18 cellular contexts compared by ENCODE assay signal in genomic region chr6:126152346-126152745, GRCh38.
DNase-seq lines count a peak whose midpoint lies in the region; TF ChIP-seq lines count a peak whose summit lies in the region.
"Had no signal": no experiment of that assay in that cellular context is flagged by ENCODE, and none has a peak within 500 bp of the region (broad histone marks: within the 10 kb centered on the region; RNA-seq: fewer than 3 reads in every experiment).

No MANE protein-coding gene starts in this region.

- intact Hi-C loops in Caco-2 (cut with micrococcal nuclease; ENCODE audit: unreplicated experiment) = no loop called here
- intact Hi-C loops in CD4-positive, alpha-beta memory T cell (cut with micrococcal nuclease) = no loop called here

- no peak overlapping the region for H4K5ac ChIP-seq in H9 (ENCODE audit: insufficient read length, low read depth, low read length)

- H3K79me2 ChIP-seq in H9 (ENCODE audit: insufficient read depth, low read length) = no peaks in the 10 kb centered on the region
- no peaks in the 10 kb centered on the region for H3K79me2 ChIP-seq in neural progenitor cell (ENCODE audit: low read depth)

- H3K27ac Mint-ChIP-seq in Caco-2 (ENCODE audit: unreplicated experiment) (peak overlapping the region; percentile 20), H9 (peak overlapping the region in 2 of 3 experiments; percentile 5 to 42; a peak in 5 of 7 replicates), neural progenitor cell (no peak overlapping the region)
- no peak overlapping the region for H3K27ac Mint-ChIP-seq in CD4-positive, alpha-beta memory T cell
- H3K27ac Mint-ChIP-seq in activated T-cell treated with anti-CD3 and anti-CD28 coated beads, Interleukin-2, amount 50 U/mL, for 24 hours = no peak overlapping the region
- H3K27ac Mint-ChIP-seq: CD8-positive, alpha-beta T cell; HFFc6 had no signal

- H2BK12ac ChIP-seq in H9 (ENCODE audit: insufficient read length, low read depth, low read length) = no peak overlapping the region

- H3K4me1 ChIP-seq in Caco-2 (peaks cover 8% of the 10 kb centered on the region; the same call in 1 of the 2 replicates), H9 (ENCODE audit: insufficient read depth, low read length) (no peaks in the 10 kb centered on the region), neural progenitor cell (peaks cover 18% of the 10 kb centered on the region)
- no peaks in the 10 kb centered on the region for H3K4me1 ChIP-seq in CD4-positive, alpha-beta memory T cell (ENCODE audit: insufficient read depth, low read length)
- H3K4me1 ChIP-seq: A549 had no signal

- H3K36me3 ChIP-seq in Caco-2 (ENCODE audit: control insufficient read depth, insufficient read depth, low read length) (no peaks in the 10 kb centered on the region), neural progenitor cell (no peaks in the 10 kb centered on the region)
- H3K36me3 ChIP-seq in CD4-positive, alpha-beta memory T cell (ENCODE audit: insufficient read depth, low read length) = no peaks in the 10 kb centered on the region

- no peak overlapping the region for H3K27ac ChIP-seq in H9 (ENCODE audit: insufficient read length, low read depth, low read length)
- H3K27ac ChIP-seq in neural progenitor cell = peak overlapping the region; percentile 93
- H3K27ac ChIP-seq in CD4-positive, alpha-beta memory T cell (ENCODE audit: low read depth, low read length) = no peak overlapping the region
- H3K27ac ChIP-seq: 22Rv1, A549, C4-2B had no signal

- H3K23ac ChIP-seq in H9 (ENCODE audit: insufficient read length, low read depth, low read length) = no peak overlapping the region

- H3K4me1 Mint-ChIP-seq in Caco-2 (ENCODE audit: low read depth, unreplicated experiment) = peaks cover 16% of the 10 kb centered on the region
- peaks cover 8 to 11% of the 10 kb centered on the region in 2 experiments for H3K4me1 Mint-ChIP-seq in H9
- peaks cover 14% of the 10 kb centered on the region for H3K4me1 Mint-ChIP-seq in neural progenitor cell
- H3K4me1 Mint-ChIP-seq in CD4-positive, alpha-beta memory T cell = no peaks in the 10 kb centered on the region
- H3K4me1 Mint-ChIP-seq in activated T-cell treated with anti-CD3 and anti-CD28 coated beads, Interleukin-2, amount 50 U/mL, for 24 hours (ENCODE audit: low read depth) = peaks cover 2% of the 10 kb centered on the region

- H3K4me3 Mint-ChIP-seq in Caco-2 (ENCODE audit: unreplicated experiment) (no peak overlapping the region), H9 (no peak overlapping the region), neural progenitor cell (no peak overlapping the region)
- no peak overlapping the region for H3K4me3 Mint-ChIP-seq in CD4-positive, alpha-beta memory T cell
- no peak overlapping the region for H3K4me3 Mint-ChIP-seq in activated T-cell treated with anti-CD3 and anti-CD28 coated beads, Interleukin-2, amount 50 U/mL, for 24 hours
- H3K4me3 Mint-ChIP-seq: CD8-positive, alpha-beta T cell; HFFc6; IgD-negative memory B cell had no signal

- H3K27me3 Mint-ChIP-seq in Caco-2 (ENCODE audit: insufficient read depth, unreplicated experiment) (no peaks in the 10 kb centered on the region), H9 (ENCODE audit: low read depth) (no peaks in the 10 kb centered on the region), neural progenitor cell (ENCODE audit: insufficient read depth, low read depth) (peaks cover 2% of the 10 kb centered on the region)
- no peaks in the 10 kb centered on the region for H3K27me3 Mint-ChIP-seq in CD4-positive, alpha-beta memory T cell
- H3K27me3 Mint-ChIP-seq in activated T-cell treated with anti-CD3 and anti-CD28 coated beads, Interleukin-2, amount 50 U/mL, for 24 hours = no peaks in the 10 kb centered on the region
- H3K27me3 Mint-ChIP-seq: IgD-negative memory B cell had no signal

- TF ChIP-seq CTCF in Caco-2 (IDR thresholded peaks at IDR 0.05; ENCODE audit: insufficient read depth in 1 of 2, low read depth in 1 of 2, low read length in 1 of 2, severe bottlenecking in 1 of 2, unreplicated experiment in 1 of 2) = no peak
- no peak for TF ChIP-seq CTCF in H9 (conservative IDR thresholded peaks at IDR 0.05)
- TF ChIP-seq CTCF in neural progenitor cell (IDR thresholded peaks at IDR 0.05) = no peak

- H3K4me3 ChIP-seq in Caco-2 (ENCODE audit: low read depth, low read length) (no peak overlapping the region), neural progenitor cell (no peak overlapping the region)
- no peak overlapping the region for H3K4me3 ChIP-seq in CD4-positive, alpha-beta memory T cell (ENCODE audit: low read length in 2 of 2)
- H3K4me3 ChIP-seq: A549 had no signal

- no peak for DNase-seq in Caco-2
- no peak for DNase-seq in H9
- peak; percentile 40 for DNase-seq in NCI-H82 treated with DMSO at 0.1 percent for 48 hours (lab: John Stamatoyannopoulos, UW; ENCODE audit: unreplicated experiment)
- DNase-seq in neural progenitor cell (ENCODE audit: low spot score) = peak; percentile 24
- DNase-seq in CD4-positive, alpha-beta memory T cell = no peak
- no peak for DNase-seq in iPS-NIHi7 (ENCODE audit: extremely low spot score)
- DNase-seq in hypothalamus (lab: John Stamatoyannopoulos, UW) = no peak
- no peak for DNase-seq in activated T-cell treated with anti-CD3 and anti-CD28 coated beads, Interleukin-2, amount 50 U/mL, for 24 hours
- DNase-seq: CD8-positive, alpha-beta T cell; DMS153; DMS79; GDM1; HFFc6; KBM-7 had no signal

- H3F3A ChIP-seq in neural progenitor cell (ENCODE audit: low read depth) = peaks cover 12% of the 10 kb centered on the region

- H2BK120ac ChIP-seq in H9 (ENCODE audit: low read depth, low read length, poor library complexity, severe bottlenecking) = no peak overlapping the region

- H3K9me3 Mint-ChIP-seq in Caco-2 (ENCODE audit: unreplicated experiment) (no peaks in the 10 kb centered on the region), H9 (no peaks in the 10 kb centered on the region), neural progenitor cell (peaks cover 5% of the 10 kb centered on the region)
- peaks cover 0 to 2% (median 0%) of the 10 kb centered on the region in 8 donors for H3K9me3 Mint-ChIP-seq in CD4-positive, alpha-beta memory T cell
- no peaks in the 10 kb centered on the region for H3K9me3 Mint-ChIP-seq in activated T-cell treated with anti-CD3 and anti-CD28 coated beads, Interleukin-2, amount 50 U/mL, for 24 hours
- H3K9me3 Mint-ChIP-seq: CD8-positive, alpha-beta T cell; HFFc6; IgD-negative memory B cell had no signal

- H3K27me3 ChIP-seq in Caco-2 (replicated peaks; ENCODE audit: control insufficient read depth, insufficient read depth, low read length) (no peaks in the 10 kb centered on the region), H9 (ENCODE audit: insufficient read depth, low read length) (no peaks in the 10 kb centered on the region), neural progenitor cell (no peaks in the 10 kb centered on the region)
- H3K27me3 ChIP-seq in CD4-positive, alpha-beta memory T cell (ENCODE audit: insufficient read depth, low read length) = no peaks in the 10 kb centered on the region

- H4K8ac ChIP-seq in H9 (replicated peaks; ENCODE audit: insufficient read length, low read depth, low read length) = no peak overlapping the region

- no peaks in the 10 kb centered on the region for H3K36me3 Mint-ChIP-seq in Caco-2 (ENCODE audit: insufficient read depth, unreplicated experiment)
- H3K36me3 Mint-ChIP-seq in H9 (ENCODE audit: insufficient read depth in 1 of 3, low read depth in 3 of 3) = no peaks in the 10 kb centered on the region
- H3K36me3 Mint-ChIP-seq in neural progenitor cell = no peaks in the 10 kb centered on the region
- H3K36me3 Mint-ChIP-seq in CD4-positive, alpha-beta memory T cell = peaks cover 0 to 5% of the 10 kb centered on the region in 2 donors
- no peaks in the 10 kb centered on the region for H3K36me3 Mint-ChIP-seq in activated T-cell treated with anti-CD3 and anti-CD28 coated beads, Interleukin-2, amount 50 U/mL, for 24 hours (ENCODE audit: low read depth)
- H3K36me3 Mint-ChIP-seq: CD8-positive, alpha-beta T cell; IgD-negative memory B cell had no signal

- H2AFZ ChIP-seq in H9 (ENCODE audit: low read length) = no peak overlapping the region
- H2AFZ ChIP-seq in neural progenitor cell (replicated peaks) = no peak overlapping the region

- H2BK5ac ChIP-seq in H9 (ENCODE audit: insufficient read length, low read length) = no peak overlapping the region

- BruUV-seq in Caco-2 (replicated peaks; lab: Mats Ljungman, UMichigan) = no TSS peak

- H3K9ac ChIP-seq in H9 (ENCODE audit: extremely low read depth, insufficient read length, low read length) (no peak overlapping the region), neural progenitor cell (no peak overlapping the region)

- no peak overlapping the region for H2AK5ac ChIP-seq in H9 (ENCODE audit: insufficient read length, low read length)

- no peak overlapping the region for H3K14ac ChIP-seq in H9 (ENCODE audit: insufficient read depth, low read length)

- no peaks in the 10 kb centered on the region for H3K23me2 ChIP-seq in H9 (ENCODE audit: insufficient read length, low read depth, low read length, poor library complexity, severe bottlenecking)

- no peak overlapping the region for H3K18ac ChIP-seq in H9 (ENCODE audit: insufficient read length, low read depth, low read length)

- no peak overlapping the region for H2BK20ac ChIP-seq in H9 (ENCODE audit: low read depth, low read length, poor library complexity, severe bottlenecking)

- POLR2A ChIA-PET in Caco-2 (lab: Charles Lee) = no interaction called here
- POLR2A ChIA-PET in CD4-positive, alpha-beta memory T cell (lab: Charles Lee; ENCODE audit: partially characterized antibody) = no interaction called here

- no peak overlapping the region for H2BK15ac ChIP-seq in H9 (ENCODE audit: low read depth, low read length)

- H3K4ac ChIP-seq in H9 (ENCODE audit: low read depth, low read length) = no peak overlapping the region

- no peak overlapping the region for H4K91ac ChIP-seq in H9 (ENCODE audit: insufficient read length, low read depth, low read length)

- CTCF ChIA-PET in Caco-2 (lab: Charles Lee) = no interaction called here
- CTCF ChIA-PET in CD4-positive, alpha-beta memory T cell (lab: Charles Lee; ENCODE audit: partially characterized antibody) = no interaction called here

- H4K20me1 ChIP-seq in H9 (ENCODE audit: control insufficient read depth, insufficient read depth, insufficient read length) (no peaks in the 10 kb centered on the region), neural progenitor cell (ENCODE audit: low read depth) (no peaks in the 10 kb centered on the region)

- H3K4me2 ChIP-seq in H9 (ENCODE audit: insufficient read depth, insufficient read length, low read length) (no peak overlapping the region), neural progenitor cell (peak overlapping the region; percentile 47)
- H3K4me2 ChIP-seq: A549 had no signal

- no peaks in the 10 kb centered on the region for H3K79me1 ChIP-seq in H9 (ENCODE audit: insufficient read depth, low read depth, low read length, poor library complexity, severe bottlenecking)

- H3K56ac ChIP-seq in H9 (ENCODE audit: insufficient read length, low read depth, low read length) = no peak overlapping the region

- H3T11ph ChIP-seq in H9 (ENCODE audit: low read length) = no peak overlapping the region

- H3K9me3 ChIP-seq in Caco-2 (no peaks in the 10 kb centered on the region), H9 (ENCODE audit: control insufficient read depth, low read depth, low read length) (no peaks in the 10 kb centered on the region), neural progenitor cell (ENCODE audit: low read depth) (peaks cover 3% of the 10 kb centered on the region)
- no peaks in the 10 kb centered on the region for H3K9me3 ChIP-seq in CD4-positive, alpha-beta memory T cell (ENCODE audit: control insufficient read depth in 1 of 2, low read length in 2 of 2)
- H3K9me3 ChIP-seq: A549 had no signal

Comparison
In these comparisons a context has a peak if more than half of its experiments do, and no peak if none do; other contexts are left out.
1. DNase-seq: peak in NCI-H82 treated with DMSO at 0.1 percent for 48 hours (single experiment) and neural progenitor cell (single experiment); none in Caco-2 (0 of 2), H9 (single experiment), CD4-positive, alpha-beta memory T cell (0 of 5), iPS-NIHi7 (single experiment), hypothalamus (0 of 51) and activated T-cell treated with anti-CD3 and anti-CD28 coated beads, Interleukin-2, amount 50 U/mL, for 24 hours (single experiment).
2. H3K27ac Mint-ChIP-seq: peak in Caco-2 (single experiment) and H9 (2 of 3); none in neural progenitor cell (single experiment), CD4-positive, alpha-beta memory T cell (0 of 7) and activated T-cell treated with anti-CD3 and anti-CD28 coated beads, Interleukin-2, amount 50 U/mL, for 24 hours (single experiment).